Comparison of ENCODE assay signal across 1 cellular context in the genomic region with DNA sequence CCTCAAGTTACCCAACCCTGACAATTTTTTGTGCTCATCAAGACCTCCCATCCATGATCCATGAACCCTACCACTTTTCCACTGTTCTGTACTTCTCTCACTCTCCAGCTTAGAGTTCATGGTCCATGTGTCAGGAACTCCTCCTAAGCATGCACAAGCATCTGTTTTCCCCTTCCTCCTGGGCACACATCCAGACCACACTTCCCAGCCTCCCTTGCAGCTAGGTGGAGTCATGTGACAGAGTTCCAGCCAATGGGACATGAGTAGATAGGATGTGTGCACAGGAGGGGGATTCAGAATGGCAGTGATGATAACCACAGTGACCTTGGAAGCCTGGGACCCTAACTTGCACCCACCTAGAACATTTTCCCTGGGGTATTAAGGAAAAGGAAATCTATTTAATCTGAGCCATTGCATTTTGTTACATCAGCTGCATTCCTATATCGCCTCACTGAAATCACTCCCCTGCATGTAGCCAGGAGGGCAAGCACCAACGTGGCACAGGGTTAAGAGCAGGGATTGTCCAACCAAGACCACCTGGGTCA.
A peak's percentile ranks its signal among the peaks of the same experiment; 100 is the strongest.
TF ChIP-seq lines count a peak whose summit lies in the region.

No MANE protein-coding gene starts in this region.

TF ChIP-seq in K562, 482 proteins besides CTCF, POLR2A, EP300 and RAD21 (continued from another document and continues in another):
- TF ChIP-seq, protein P1, sequence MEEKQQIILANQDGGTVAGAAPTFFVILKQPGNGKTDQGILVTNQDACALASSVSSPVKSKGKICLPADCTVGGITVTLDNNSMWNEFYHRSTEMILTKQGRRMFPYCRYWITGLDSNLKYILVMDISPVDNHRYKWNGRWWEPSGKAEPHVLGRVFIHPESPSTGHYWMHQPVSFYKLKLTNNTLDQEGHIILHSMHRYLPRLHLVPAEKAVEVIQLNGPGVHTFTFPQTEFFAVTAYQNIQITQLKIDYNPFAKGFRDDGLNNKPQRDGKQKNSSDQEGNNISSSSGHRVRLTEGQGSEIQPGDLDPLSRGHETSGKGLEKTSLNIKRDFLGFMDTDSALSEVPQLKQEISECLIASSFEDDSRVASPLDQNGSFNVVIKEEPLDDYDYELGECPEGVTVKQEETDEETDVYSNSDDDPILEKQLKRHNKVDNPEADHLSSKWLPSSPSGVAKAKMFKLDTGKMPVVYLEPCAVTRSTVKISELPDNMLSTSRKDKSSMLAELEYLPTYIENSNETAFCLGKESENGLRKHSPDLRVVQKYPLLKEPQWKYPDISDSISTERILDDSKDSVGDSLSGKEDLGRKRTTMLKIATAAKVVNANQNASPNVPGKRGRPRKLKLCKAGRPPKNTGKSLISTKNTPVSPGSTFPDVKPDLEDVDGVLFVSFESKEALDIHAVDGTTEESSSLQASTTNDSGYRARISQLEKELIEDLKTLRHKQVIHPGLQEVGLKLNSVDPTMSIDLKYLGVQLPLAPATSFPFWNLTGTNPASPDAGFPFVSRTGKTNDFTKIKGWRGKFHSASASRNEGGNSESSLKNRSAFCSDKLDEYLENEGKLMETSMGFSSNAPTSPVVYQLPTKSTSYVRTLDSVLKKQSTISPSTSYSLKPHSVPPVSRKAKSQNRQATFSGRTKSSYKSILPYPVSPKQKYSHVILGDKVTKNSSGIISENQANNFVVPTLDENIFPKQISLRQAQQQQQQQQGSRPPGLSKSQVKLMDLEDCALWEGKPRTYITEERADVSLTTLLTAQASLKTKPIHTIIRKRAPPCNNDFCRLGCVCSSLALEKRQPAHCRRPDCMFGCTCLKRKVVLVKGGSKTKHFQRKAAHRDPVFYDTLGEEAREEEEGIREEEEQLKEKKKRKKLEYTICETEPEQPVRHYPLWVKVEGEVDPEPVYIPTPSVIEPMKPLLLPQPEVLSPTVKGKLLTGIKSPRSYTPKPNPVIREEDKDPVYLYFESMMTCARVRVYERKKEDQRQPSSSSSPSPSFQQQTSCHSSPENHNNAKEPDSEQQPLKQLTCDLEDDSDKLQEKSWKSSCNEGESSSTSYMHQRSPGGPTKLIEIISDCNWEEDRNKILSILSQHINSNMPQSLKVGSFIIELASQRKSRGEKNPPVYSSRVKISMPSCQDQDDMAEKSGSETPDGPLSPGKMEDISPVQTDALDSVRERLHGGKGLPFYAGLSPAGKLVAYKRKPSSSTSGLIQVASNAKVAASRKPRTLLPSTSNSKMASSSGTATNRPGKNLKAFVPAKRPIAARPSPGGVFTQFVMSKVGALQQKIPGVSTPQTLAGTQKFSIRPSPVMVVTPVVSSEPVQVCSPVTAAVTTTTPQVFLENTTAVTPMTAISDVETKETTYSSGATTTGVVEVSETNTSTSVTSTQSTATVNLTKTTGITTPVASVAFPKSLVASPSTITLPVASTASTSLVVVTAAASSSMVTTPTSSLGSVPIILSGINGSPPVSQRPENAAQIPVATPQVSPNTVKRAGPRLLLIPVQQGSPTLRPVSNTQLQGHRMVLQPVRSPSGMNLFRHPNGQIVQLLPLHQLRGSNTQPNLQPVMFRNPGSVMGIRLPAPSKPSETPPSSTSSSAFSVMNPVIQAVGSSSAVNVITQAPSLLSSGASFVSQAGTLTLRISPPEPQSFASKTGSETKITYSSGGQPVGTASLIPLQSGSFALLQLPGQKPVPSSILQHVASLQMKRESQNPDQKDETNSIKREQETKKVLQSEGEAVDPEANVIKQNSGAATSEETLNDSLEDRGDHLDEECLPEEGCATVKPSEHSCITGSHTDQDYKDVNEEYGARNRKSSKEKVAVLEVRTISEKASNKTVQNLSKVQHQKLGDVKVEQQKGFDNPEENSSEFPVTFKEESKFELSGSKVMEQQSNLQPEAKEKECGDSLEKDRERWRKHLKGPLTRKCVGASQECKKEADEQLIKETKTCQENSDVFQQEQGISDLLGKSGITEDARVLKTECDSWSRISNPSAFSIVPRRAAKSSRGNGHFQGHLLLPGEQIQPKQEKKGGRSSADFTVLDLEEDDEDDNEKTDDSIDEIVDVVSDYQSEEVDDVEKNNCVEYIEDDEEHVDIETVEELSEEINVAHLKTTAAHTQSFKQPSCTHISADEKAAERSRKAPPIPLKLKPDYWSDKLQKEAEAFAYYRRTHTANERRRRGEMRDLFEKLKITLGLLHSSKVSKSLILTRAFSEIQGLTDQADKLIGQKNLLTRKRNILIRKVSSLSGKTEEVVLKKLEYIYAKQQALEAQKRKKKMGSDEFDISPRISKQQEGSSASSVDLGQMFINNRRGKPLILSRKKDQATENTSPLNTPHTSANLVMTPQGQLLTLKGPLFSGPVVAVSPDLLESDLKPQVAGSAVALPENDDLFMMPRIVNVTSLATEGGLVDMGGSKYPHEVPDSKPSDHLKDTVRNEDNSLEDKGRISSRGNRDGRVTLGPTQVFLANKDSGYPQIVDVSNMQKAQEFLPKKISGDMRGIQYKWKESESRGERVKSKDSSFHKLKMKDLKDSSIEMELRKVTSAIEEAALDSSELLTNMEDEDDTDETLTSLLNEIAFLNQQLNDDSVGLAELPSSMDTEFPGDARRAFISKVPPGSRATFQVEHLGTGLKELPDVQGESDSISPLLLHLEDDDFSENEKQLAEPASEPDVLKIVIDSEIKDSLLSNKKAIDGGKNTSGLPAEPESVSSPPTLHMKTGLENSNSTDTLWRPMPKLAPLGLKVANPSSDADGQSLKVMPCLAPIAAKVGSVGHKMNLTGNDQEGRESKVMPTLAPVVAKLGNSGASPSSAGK (IDR thresholded peaks at IDR 0.05) = 0 out of 2 replicates have a peak, but pooled peaks have one; percentile 15
- TF ChIP-seq HMG20A (CRISPR knock-in tag; conservative IDR thresholded peaks at IDR 0.05) (no peak), CEBPG (CRISPR knock-in tag; IDR thresholded peaks at IDR 0.05) (peak; percentile 75), CEBPG (tag; conservative IDR thresholded peaks at IDR 0.05 in 1 of 2, IDR thresholded peaks at IDR 0.05 in 1 of 2) (no peak), ZNF311 (CRISPR knock-in tag; IDR thresholded peaks at IDR 0.05) (no peak), RAD51 (IDR thresholded peaks at IDR 0.05; ENCODE audit: borderline replicate concordance, low read depth) (peak; percentile 76), POU5F1 (IDR thresholded peaks at IDR 0.05; ENCODE audit: borderline replicate concordance, low read depth, low read length, partially characterized antibody) (no peak), NFIC (IDR thresholded peaks at IDR 0.05) (peak; percentile 61), TOE1 (IDR thresholded peaks at IDR 0.05; ENCODE audit: borderline replicate concordance) (peak; percentile 74; the same call in 1 of the 2 replicates), TOE1 (CRISPR knock-in tag; IDR thresholded peaks at IDR 0.05; ENCODE audit: borderline replicate concordance, low read depth) (no peak), TRIM24 (IDR thresholded peaks at IDR 0.05) (peak; percentile 93 to 95), FIP1L1 (IDR thresholded peaks at IDR 0.05; ENCODE audit: low read depth, low read length, poor library complexity, severe bottlenecking) (no peak), CBX3 (IDR thresholded peaks at IDR 0.05; ENCODE audit: borderline replicate concordance in 1 of 2, low read length in 2 of 2) (peak in 1 of 2 experiments; percentile 88; a peak in 2 of 3 replicates), HDAC2 (IDR thresholded peaks at IDR 0.05) (no peak), SIN3A (IDR thresholded peaks at IDR 0.05; ENCODE audit: borderline replicate concordance in 2 of 2, control insufficient read depth in 1 of 2, low read depth in 2 of 2, low read length in 2 of 2) (no peak), NUFIP1 (IDR thresholded peaks at IDR 0.05; ENCODE audit: partially characterized antibody) (no peak), HLTF (IDR thresholded peaks at IDR 0.05) (peak; percentile 69; the same call in 1 of the 2 replicates), DIDO1 (tag; IDR thresholded peaks at IDR 0.05; ENCODE audit: low read depth) (no peak)
- TF ChIP-seq, protein P2, sequence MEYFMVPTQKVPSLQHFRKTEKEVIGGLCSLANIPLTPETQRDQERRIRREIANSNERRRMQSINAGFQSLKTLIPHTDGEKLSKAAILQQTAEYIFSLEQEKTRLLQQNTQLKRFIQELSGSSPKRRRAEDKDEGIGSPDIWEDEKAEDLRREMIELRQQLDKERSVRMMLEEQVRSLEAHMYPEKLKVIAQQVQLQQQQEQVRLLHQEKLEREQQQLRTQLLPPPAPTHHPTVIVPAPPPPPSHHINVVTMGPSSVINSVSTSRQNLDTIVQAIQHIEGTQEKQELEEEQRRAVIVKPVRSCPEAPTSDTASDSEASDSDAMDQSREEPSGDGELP (CRISPR knock-in tag; IDR thresholded peaks at IDR 0.05; ENCODE audit: borderline replicate concordance) = no peak
- TF ChIP-seq, protein P3, sequence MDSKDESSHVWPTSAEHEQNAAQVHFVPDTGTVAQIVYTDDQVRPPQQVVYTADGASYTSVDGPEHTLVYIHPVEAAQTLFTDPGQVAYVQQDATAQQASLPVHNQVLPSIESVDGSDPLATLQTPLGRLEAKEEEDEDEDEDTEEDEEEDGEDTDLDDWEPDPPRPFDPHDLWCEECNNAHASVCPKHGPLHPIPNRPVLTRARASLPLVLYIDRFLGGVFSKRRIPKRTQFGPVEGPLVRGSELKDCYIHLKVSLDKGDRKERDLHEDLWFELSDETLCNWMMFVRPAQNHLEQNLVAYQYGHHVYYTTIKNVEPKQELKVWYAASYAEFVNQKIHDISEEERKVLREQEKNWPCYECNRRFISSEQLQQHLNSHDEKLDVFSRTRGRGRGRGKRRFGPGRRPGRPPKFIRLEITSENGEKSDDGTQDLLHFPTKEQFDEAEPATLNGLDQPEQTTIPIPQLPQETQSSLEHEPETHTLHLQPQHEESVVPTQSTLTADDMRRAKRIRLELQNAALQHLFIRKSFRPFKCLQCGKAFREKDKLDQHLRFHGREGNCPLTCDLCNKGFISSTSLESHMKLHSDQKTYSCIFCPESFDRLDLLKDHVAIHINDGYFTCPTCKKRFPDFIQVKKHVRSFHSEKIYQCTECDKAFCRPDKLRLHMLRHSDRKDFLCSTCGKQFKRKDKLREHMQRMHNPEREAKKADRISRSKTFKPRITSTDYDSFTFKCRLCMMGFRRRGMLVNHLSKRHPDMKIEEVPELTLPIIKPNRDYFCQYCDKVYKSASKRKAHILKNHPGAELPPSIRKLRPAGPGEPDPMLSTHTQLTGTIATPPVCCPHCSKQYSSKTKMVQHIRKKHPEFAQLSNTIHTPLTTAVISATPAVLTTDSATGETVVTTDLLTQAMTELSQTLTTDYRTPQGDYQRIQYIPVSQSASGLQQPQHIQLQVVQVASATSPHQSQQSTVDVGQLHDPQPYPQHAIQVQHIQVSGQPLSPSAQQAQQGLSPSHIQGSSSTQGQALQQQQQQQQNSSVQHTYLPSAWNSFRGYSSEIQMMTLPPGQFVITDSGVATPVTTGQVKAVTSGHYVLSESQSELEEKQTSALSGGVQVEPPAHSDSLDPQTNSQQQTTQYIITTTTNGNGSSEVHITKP (IDR thresholded peaks at IDR 0.05; ENCODE audit: partially characterized antibody) = peak; percentile 79
- TF ChIP-seq, protein P4, sequence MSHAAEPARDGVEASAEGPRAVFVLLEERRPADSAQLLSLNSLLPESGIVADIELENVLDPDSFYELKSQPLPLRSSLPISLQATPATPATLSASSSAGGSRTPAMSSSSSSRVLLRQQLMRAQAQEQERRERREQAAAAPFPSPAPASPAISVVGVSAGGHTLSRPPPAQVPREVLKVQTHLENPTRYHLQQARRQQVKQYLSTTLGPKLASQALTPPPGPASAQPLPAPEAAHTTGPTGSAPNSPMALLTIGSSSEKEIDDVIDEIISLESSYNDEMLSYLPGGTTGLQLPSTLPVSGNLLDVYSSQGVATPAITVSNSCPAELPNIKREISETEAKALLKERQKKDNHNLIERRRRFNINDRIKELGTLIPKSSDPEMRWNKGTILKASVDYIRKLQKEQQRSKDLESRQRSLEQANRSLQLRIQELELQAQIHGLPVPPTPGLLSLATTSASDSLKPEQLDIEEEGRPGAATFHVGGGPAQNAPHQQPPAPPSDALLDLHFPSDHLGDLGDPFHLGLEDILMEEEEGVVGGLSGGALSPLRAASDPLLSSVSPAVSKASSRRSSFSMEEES (CRISPR knock-in tag; IDR thresholded peaks at IDR 0.05) = peak; percentile 78
- TF ChIP-seq, protein P5, sequence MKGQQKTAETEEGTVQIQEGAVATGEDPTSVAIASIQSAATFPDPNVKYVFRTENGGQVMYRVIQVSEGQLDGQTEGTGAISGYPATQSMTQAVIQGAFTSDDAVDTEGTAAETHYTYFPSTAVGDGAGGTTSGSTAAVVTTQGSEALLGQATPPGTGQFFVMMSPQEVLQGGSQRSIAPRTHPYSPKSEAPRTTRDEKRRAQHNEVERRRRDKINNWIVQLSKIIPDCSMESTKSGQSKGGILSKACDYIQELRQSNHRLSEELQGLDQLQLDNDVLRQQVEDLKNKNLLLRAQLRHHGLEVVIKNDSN (CRISPR knock-in tag; IDR thresholded peaks at IDR 0.05) = peak; percentile 92
- TF ChIP-seq, protein P6, sequence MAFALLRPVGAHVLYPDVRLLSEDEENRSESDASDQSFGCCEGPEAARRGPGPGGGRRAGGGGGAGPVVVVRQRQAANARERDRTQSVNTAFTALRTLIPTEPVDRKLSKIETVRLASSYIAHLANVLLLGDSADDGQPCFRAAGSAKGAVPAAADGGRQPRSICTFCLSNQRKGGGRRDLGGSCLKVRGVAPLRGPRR (CRISPR knock-in tag; IDR thresholded peaks at IDR 0.05) = no peak
- TF ChIP-seq, protein P7, sequence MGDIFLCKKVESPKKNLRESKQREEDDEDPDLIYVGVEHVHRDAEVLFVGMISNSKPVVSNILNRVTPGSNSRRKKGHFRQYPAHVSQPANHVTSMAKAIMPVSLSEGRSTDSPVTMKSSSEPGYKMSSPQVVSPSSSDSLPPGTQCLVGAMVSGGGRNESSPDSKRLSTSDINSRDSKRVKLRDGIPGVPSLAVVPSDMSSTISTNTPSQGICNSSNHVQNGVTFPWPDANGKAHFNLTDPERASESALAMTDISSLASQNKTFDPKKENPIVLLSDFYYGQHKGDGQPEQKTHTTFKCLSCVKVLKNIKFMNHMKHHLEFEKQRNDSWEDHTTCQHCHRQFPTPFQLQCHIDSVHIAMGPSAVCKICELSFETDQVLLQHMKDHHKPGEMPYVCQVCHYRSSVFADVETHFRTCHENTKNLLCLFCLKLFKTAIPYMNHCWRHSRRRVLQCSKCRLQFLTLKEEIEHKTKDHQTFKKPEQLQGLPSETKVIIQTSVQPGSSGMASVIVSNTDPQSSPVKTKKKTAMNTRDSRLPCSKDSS (IDR thresholded peaks at IDR 0.05; ENCODE audit: low read depth, partially characterized antibody) = peak; percentile 33
- TF ChIP-seq, protein P8, sequence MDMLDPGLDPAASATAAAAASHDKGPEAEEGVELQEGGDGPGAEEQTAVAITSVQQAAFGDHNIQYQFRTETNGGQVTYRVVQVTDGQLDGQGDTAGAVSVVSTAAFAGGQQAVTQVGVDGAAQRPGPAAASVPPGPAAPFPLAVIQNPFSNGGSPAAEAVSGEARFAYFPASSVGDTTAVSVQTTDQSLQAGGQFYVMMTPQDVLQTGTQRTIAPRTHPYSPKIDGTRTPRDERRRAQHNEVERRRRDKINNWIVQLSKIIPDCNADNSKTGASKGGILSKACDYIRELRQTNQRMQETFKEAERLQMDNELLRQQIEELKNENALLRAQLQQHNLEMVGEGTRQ (CRISPR knock-in tag; IDR thresholded peaks at IDR 0.05) = peak; percentile 80
